Comparison of ENCODE assay signal across 26 cellular contexts in genomic region chr7:142401951-142402350, GRCh38.
"Had no signal": no experiment of that assay in that cellular context is flagged by ENCODE, and none has a peak within 500 bp of the region (broad histone marks: within the 10 kb centered on the region; RNA-seq: fewer than 3 reads in every experiment).

No MANE protein-coding gene starts in this region.

- H3K9me3 Mint-ChIP-seq: dendritic cell treated with granulocyte-macrophage colony-stimulating factor and Interleukin-4, amounts not matched to agents 40 ng/mL and 50 ng/mL, for 4 days; endodermal cell; natural killer cell; stimulated activated naive CD8-positive, alpha-beta T cell treated with anti-CD3 and anti-CD28 coated beads, Interleukin-15, amount 100 ng/mL, for 72 hours had no signal

- H3K4me3 ChIP-seq: esophagus muscularis mucosa, ovary, psoas muscle, sigmoid colon, skin epidermis, thyroid gland, vagina had no signal

- H3K36me3 Mint-ChIP-seq: natural killer cell had no signal

- H3K27ac ChIP-seq: esophagus muscularis mucosa, ovary, psoas muscle, sigmoid colon, skin epidermis, thyroid gland, vagina had no signal

- H3K27ac Mint-ChIP-seq: dendritic cell treated with granulocyte-macrophage colony-stimulating factor and Interleukin-4, amounts not matched to agents 40 ng/mL and 50 ng/mL, for 4 days; endodermal cell; natural killer cell; stimulated activated naive CD8-positive, alpha-beta T cell treated with anti-CD3 and anti-CD28 coated beads, Interleukin-15, amount 100 ng/mL, for 72 hours had no signal

- DNase-seq: cerebellar nuclear complex; effector CD8-positive, alpha-beta T cell; endodermal cell; head of caudate nucleus; kidney; mesendoderm; midbrain; natural killer cell; occipital lobe; ovary; posterior cingulate gyrus; psoas muscle; right cardiac atrium; sigmoid colon; stimulated activated CD4-positive, alpha-beta T cell treated with anti-CD3 and anti-CD28 coated beads, Interleukin-15, amount 100 ng/mL, for 24 hours; stimulated activated CD4-positive, alpha-beta T cell treated with anti-CD3 and anti-CD28 coated beads, Interleukin-2, amount 100 ng/mL, for 48 hours; stimulated activated CD8-positive, alpha-beta memory T cell treated with anti-CD3 and anti-CD28 coated beads, Interleukin-4, amount 100 ng/mL, for 48 hours; stimulated activated naive CD4-positive, alpha-beta T cell; stimulated activated naive CD8-positive, alpha-beta T cell treated with anti-CD3 and anti-CD28 coated beads, Interleukin-15, amount 100 ng/mL, for 72 hours; thyroid gland; trophoblast cell had no signal

- H3K27me3 ChIP-seq: ovary, sigmoid colon, thyroid gland, vagina had no signal

- H3K4me1 Mint-ChIP-seq: endodermal cell; natural killer cell; stimulated activated naive CD8-positive, alpha-beta T cell treated with anti-CD3 and anti-CD28 coated beads, Interleukin-15, amount 100 ng/mL, for 72 hours had no signal

- ATAC-seq: left lobe of liver; natural killer cell; psoas muscle; right cardiac atrium; stimulated activated naive CD8-positive, alpha-beta T cell treated with anti-CD3 and anti-CD28 coated beads, Interleukin-15, amount 100 ng/mL, for 72 hours had no signal

- H3K36me3 ChIP-seq: esophagus muscularis mucosa, ovary, sigmoid colon, thyroid gland, vagina had no signal

- H3K27me3 Mint-ChIP-seq: dendritic cell treated with granulocyte-macrophage colony-stimulating factor and Interleukin-4, amounts not matched to agents 40 ng/mL and 50 ng/mL, for 4 days had no signal

- H3K4me3 Mint-ChIP-seq: dendritic cell treated with granulocyte-macrophage colony-stimulating factor and Interleukin-4, amounts not matched to agents 40 ng/mL and 50 ng/mL, for 4 days; endodermal cell; natural killer cell; stimulated activated naive CD8-positive, alpha-beta T cell treated with anti-CD3 and anti-CD28 coated beads, Interleukin-15, amount 100 ng/mL, for 72 hours had no signal

- H3K4me1 ChIP-seq: esophagus muscularis mucosa, psoas muscle, sigmoid colon, thyroid gland, vagina had no signal

- H3K9me3 ChIP-seq: esophagus muscularis mucosa, ovary, psoas muscle, sigmoid colon, thyroid gland, vagina had no signal
